Comparison of ENCODE assay signal across 24 cellular contexts in the genomic region with DNA sequence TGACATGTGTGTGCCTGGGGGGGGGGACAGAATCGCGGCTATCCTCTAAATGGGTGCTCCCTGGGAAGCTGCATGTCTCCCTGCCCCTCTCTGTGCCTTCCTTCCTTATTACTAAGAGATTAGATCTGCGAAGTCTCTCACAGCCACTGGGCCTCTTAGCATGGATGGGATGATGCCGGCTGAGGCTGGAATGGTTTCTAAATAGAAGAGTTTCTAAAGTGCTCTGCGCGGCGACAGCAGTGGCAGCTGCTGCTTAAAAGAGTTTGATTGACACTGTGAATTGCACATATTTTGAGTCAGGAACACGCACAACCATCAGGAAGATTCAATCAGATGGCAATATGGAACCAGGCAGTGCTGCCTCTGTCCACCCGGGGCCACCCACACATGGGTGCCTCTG.
"Had no signal": no experiment of that assay in that cellular context is flagged by ENCODE, and none has a peak within 500 bp of the region (broad histone marks: within the 10 kb centered on the region; RNA-seq: fewer than 3 reads in every experiment).

No MANE protein-coding gene starts in this region.

- H3K4me3 Mint-ChIP-seq: immature natural killer cell; naive thymus-derived CD4-positive, alpha-beta T cell; natural killer cell treated with Interleukin-12 subunit alpha and Interleukin-12 subunit beta and Interleukin-15 and Interleukin-18, amount 100 ng/mL, for 72 hours; neural crest cell; stimulated activated effector memory CD8-positive, alpha-beta T cell treated with anti-CD3 and anti-CD28 coated beads, Interleukin-12 subunit alpha, Interleukin-12 subunit beta, amount 100 ng/mL, for 72 hours; stimulated activated naive CD8-positive, alpha-beta T cell treated with anti-CD3 and anti-CD28 coated beads, Interleukin-15, Interleukin-2, amounts not matched to agents 100 ng/mL and 50 ng/mL, for 24 hours had no signal

- H3K36me3 Mint-ChIP-seq: immature natural killer cell; naive thymus-derived CD4-positive, alpha-beta T cell; natural killer cell treated with Interleukin-12 subunit alpha and Interleukin-12 subunit beta and Interleukin-15 and Interleukin-18, amount 100 ng/mL, for 72 hours; stimulated activated effector memory CD8-positive, alpha-beta T cell treated with anti-CD3 and anti-CD28 coated beads, Interleukin-12 subunit alpha, Interleukin-12 subunit beta, amount 100 ng/mL, for 72 hours had no signal

- H3K9me3 Mint-ChIP-seq: immature natural killer cell; natural killer cell treated with Interleukin-12 subunit alpha and Interleukin-12 subunit beta and Interleukin-15 and Interleukin-18, amount 100 ng/mL, for 72 hours; stimulated activated effector memory CD8-positive, alpha-beta T cell treated with anti-CD3 and anti-CD28 coated beads, Interleukin-12 subunit alpha, Interleukin-12 subunit beta, amount 100 ng/mL, for 72 hours; stimulated activated naive CD8-positive, alpha-beta T cell treated with anti-CD3 and anti-CD28 coated beads, Interleukin-15, Interleukin-2, amounts not matched to agents 100 ng/mL and 50 ng/mL, for 24 hours had no signal

- ATAC-seq: mucosa of descending colon; natural killer cell treated with Interleukin-12 subunit alpha and Interleukin-12 subunit beta and Interleukin-15 and Interleukin-18, amount 100 ng/mL, for 72 hours; pancreas; right cardiac atrium; sciatic nerve; stimulated activated effector memory CD8-positive, alpha-beta T cell treated with anti-CD3 and anti-CD28 coated beads, Interleukin-12 subunit alpha, Interleukin-12 subunit beta, amount 100 ng/mL, for 72 hours had no signal

- DNase-seq: immature natural killer cell; left ventricle myocardium inferior; midbrain; mucosa of descending colon; naive thymus-derived CD4-positive, alpha-beta T cell; pancreas; retina; right cardiac atrium; small intestine; spleen; stimulated activated CD4-positive, alpha-beta T cell treated with anti-CD3 and anti-CD28 coated beads, Interleukin-4, amount 100 ng/mL, for 24 hours; stimulated activated naive CD4-positive, alpha-beta T cell; trophoblast cell; uterus had no signal

- H3K4me1 ChIP-seq: left ventricle myocardium inferior, pancreas, prostate gland, spleen, uterus had no signal

- H3K9me3 ChIP-seq: left ventricle myocardium inferior, mucosa of descending colon, pancreas, prostate gland, spleen, suprapubic skin, thoracic aorta, tibial artery, uterus had no signal

- H3K27me3 ChIP-seq: pancreas, uterus had no signal

- H3K27ac ChIP-seq: left ventricle myocardium inferior, pancreas, prostate gland, spleen, suprapubic skin, thoracic aorta, tibial artery, uterus had no signal

- H3K27ac Mint-ChIP-seq: immature natural killer cell; naive thymus-derived CD4-positive, alpha-beta T cell; natural killer cell treated with Interleukin-12 subunit alpha and Interleukin-12 subunit beta and Interleukin-15 and Interleukin-18, amount 100 ng/mL, for 72 hours; stimulated activated effector memory CD8-positive, alpha-beta T cell treated with anti-CD3 and anti-CD28 coated beads, Interleukin-12 subunit alpha, Interleukin-12 subunit beta, amount 100 ng/mL, for 72 hours; stimulated activated naive CD8-positive, alpha-beta T cell treated with anti-CD3 and anti-CD28 coated beads, Interleukin-15, Interleukin-2, amounts not matched to agents 100 ng/mL and 50 ng/mL, for 24 hours had no signal

- H3K4me1 Mint-ChIP-seq: immature natural killer cell; naive thymus-derived CD4-positive, alpha-beta T cell; stimulated activated effector memory CD8-positive, alpha-beta T cell treated with anti-CD3 and anti-CD28 coated beads, Interleukin-12 subunit alpha, Interleukin-12 subunit beta, amount 100 ng/mL, for 72 hours had no signal

- H3K4me3 ChIP-seq: left ventricle myocardium inferior, lung, mucosa of descending colon, pancreas, prostate gland, spleen, suprapubic skin, thoracic aorta, tibial artery, uterus had no signal

- H3K36me3 ChIP-seq: left ventricle myocardium inferior, pancreas, prostate gland, spleen, suprapubic skin, thoracic aorta, tibial artery, uterus had no signal
